ENCODE assay signal across 2 cellular contexts in the genomic region with DNA sequence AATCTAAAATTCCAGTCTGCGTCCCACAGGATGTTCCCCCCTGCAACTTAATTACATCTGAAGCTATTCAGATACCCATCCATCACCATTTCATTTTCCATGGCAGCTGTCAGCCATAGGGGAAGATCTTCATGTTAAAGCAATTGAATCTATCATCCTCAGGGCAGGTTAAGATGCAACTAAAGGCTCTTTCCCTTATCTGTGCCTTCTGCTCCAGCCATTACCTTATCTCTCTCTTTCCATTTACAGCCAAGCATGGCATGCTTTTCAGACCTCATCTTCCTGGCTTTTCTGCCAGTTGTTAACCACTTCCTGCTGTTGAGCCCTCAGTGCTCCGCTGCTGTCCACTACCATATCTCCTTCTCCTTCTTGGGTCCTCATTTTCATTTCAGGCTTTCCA.
A peak's percentile ranks its signal among the peaks of the same experiment; 100 is the strongest.
TF ChIP-seq lines count a peak whose summit lies in the region.

No MANE protein-coding gene starts in this region.

TF ChIP-seq in SK-N-SH, 30 proteins besides CTCF, POLR2A, EP300 and RAD21:
- TF ChIP-seq FOXJ3 (CRISPR knock-in tag; IDR thresholded peaks at IDR 0.05) (peak; percentile 76; the same call in 1 of the 2 replicates), TCF12 (IDR thresholded peaks at IDR 0.05) (peak; percentile 40; the same call in 1 of the 2 replicates), NRF1 (IDR thresholded peaks at IDR 0.05; ENCODE audit: low read depth, low read length) (no peak), TEAD4 (IDR thresholded peaks at IDR 0.05; ENCODE audit: borderline replicate concordance, insufficient read depth) (0 out of 2 replicates have a peak, but pooled peaks have one; percentile 11), RXRA (IDR thresholded peaks at IDR 0.05; ENCODE audit: borderline replicate concordance, low read depth) (no peak), NFIC (IDR thresholded peaks at IDR 0.05; ENCODE audit: borderline replicate concordance) (no peak), GATA2 (CRISPR knock-in tag; IDR thresholded peaks at IDR 0.05) (peak; percentile 97), SMC3 (IDR thresholded peaks at IDR 0.05; ENCODE audit: low read depth, low read length) (no peak; the same call in 1 of the 2 replicates), RCOR1 (IDR thresholded peaks at IDR 0.05; ENCODE audit: low read length) (peak; percentile 94; the same call in 1 of the 2 replicates), CHD2 (IDR thresholded peaks at IDR 0.05; ENCODE audit: low read length, partially characterized antibody) (peak; percentile 77), JUND (IDR thresholded peaks at IDR 0.05) (no peak), PBX3 (IDR thresholded peaks at IDR 0.05) (peak; percentile 14; the same call in 1 of the 2 replicates), MXI1 (IDR thresholded peaks at IDR 0.05; ENCODE audit: low read depth, low read length) (peak; percentile 30; the same call in 1 of the 2 replicates), GABPA (IDR thresholded peaks at IDR 0.05; ENCODE audit: low read depth) (no peak), FOSL2 (IDR thresholded peaks at IDR 0.05; ENCODE audit: borderline replicate concordance, low read depth) (no peak), TAF1 (IDR thresholded peaks at IDR 0.05; ENCODE audit: borderline replicate concordance, low read depth, low read length) (no peak)
- TF ChIP-seq, protein P1, sequence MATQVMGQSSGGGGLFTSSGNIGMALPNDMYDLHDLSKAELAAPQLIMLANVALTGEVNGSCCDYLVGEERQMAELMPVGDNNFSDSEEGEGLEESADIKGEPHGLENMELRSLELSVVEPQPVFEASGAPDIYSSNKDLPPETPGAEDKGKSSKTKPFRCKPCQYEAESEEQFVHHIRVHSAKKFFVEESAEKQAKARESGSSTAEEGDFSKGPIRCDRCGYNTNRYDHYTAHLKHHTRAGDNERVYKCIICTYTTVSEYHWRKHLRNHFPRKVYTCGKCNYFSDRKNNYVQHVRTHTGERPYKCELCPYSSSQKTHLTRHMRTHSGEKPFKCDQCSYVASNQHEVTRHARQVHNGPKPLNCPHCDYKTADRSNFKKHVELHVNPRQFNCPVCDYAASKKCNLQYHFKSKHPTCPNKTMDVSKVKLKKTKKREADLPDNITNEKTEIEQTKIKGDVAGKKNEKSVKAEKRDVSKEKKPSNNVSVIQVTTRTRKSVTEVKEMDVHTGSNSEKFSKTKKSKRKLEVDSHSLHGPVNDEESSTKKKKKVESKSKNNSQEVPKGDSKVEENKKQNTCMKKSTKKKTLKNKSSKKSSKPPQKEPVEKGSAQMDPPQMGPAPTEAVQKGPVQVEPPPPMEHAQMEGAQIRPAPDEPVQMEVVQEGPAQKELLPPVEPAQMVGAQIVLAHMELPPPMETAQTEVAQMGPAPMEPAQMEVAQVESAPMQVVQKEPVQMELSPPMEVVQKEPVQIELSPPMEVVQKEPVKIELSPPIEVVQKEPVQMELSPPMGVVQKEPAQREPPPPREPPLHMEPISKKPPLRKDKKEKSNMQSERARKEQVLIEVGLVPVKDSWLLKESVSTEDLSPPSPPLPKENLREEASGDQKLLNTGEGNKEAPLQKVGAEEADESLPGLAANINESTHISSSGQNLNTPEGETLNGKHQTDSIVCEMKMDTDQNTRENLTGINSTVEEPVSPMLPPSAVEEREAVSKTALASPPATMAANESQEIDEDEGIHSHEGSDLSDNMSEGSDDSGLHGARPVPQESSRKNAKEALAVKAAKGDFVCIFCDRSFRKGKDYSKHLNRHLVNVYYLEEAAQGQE (IDR thresholded peaks at IDR 0.05; ENCODE audit: low read depth, low read length): no peak
TF ChIP-seq in SK-N-SH: peak in this region for 8.

TF ChIP-seq in WTC11, 78 proteins besides CTCF, POLR2A, EP300 and RAD21:
- no peak for TF ChIP-seq JUN (CRISPR knock-in tag; IDR thresholded peaks at IDR 0.05)
- TF ChIP-seq ZNF121 (CRISPR knock-in tag; IDR thresholded peaks at IDR 0.05): no peak
- TF ChIP-seq, protein P2, sequence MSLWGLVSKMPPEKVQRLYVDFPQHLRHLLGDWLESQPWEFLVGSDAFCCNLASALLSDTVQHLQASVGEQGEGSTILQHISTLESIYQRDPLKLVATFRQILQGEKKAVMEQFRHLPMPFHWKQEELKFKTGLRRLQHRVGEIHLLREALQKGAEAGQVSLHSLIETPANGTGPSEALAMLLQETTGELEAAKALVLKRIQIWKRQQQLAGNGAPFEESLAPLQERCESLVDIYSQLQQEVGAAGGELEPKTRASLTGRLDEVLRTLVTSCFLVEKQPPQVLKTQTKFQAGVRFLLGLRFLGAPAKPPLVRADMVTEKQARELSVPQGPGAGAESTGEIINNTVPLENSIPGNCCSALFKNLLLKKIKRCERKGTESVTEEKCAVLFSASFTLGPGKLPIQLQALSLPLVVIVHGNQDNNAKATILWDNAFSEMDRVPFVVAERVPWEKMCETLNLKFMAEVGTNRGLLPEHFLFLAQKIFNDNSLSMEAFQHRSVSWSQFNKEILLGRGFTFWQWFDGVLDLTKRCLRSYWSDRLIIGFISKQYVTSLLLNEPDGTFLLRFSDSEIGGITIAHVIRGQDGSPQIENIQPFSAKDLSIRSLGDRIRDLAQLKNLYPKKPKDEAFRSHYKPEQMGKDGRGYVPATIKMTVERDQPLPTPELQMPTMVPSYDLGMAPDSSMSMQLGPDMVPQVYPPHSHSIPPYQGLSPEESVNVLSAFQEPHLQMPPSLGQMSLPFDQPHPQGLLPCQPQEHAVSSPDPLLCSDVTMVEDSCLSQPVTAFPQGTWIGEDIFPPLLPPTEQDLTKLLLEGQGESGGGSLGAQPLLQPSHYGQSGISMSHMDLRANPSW (CRISPR knock-in tag; conservative IDR thresholded peaks at IDR 0.05; ENCODE audit: low read depth): no peak
- TF ChIP-seq ZNF219 (CRISPR knock-in tag; IDR thresholded peaks at IDR 0.05; ENCODE audit: borderline replicate concordance): no peak
- no peak for TF ChIP-seq AFF4 (CRISPR knock-in tag; IDR thresholded peaks at IDR 0.05; ENCODE audit: borderline replicate concordance)
- TF ChIP-seq NFATC4 (CRISPR knock-in tag; IDR thresholded peaks at IDR 0.05): no peak
- TF ChIP-seq, protein P3, sequence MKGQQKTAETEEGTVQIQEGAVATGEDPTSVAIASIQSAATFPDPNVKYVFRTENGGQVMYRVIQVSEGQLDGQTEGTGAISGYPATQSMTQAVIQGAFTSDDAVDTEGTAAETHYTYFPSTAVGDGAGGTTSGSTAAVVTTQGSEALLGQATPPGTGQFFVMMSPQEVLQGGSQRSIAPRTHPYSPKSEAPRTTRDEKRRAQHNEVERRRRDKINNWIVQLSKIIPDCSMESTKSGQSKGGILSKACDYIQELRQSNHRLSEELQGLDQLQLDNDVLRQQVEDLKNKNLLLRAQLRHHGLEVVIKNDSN (CRISPR knock-in tag; IDR thresholded peaks at IDR 0.05): no peak
- no peak for TF ChIP-seq SOX15 (CRISPR knock-in tag; IDR thresholded peaks at IDR 0.05)
- TF ChIP-seq EMX1 (CRISPR knock-in tag; IDR thresholded peaks at IDR 0.05): no peak
- no peak for TF ChIP-seq HMGA2 (CRISPR knock-in tag; IDR thresholded peaks at IDR 0.05)
- TF ChIP-seq, protein P4, sequence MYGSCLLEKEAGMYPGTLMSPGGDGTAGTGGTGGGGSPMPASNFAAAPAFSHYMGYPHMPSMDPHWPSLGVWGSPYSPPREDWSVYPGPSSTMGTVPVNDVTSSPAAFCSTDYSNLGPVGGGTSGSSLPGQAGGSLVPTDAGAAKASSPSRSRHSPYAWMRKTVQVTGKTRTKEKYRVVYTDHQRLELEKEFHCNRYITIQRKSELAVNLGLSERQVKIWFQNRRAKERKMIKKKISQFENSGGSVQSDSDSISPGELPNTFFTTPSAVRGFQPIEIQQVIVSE (CRISPR knock-in tag; IDR thresholded peaks at IDR 0.05; ENCODE audit: borderline replicate concordance): no peak
- no peak for TF ChIP-seq GRHL2 (CRISPR knock-in tag; IDR thresholded peaks at IDR 0.05; ENCODE audit: insufficient replicate concordance, severe bottlenecking)
- no peak for TF ChIP-seq RORB (CRISPR knock-in tag; IDR thresholded peaks at IDR 0.05)
- no peak for TF ChIP-seq SMAD3 (CRISPR knock-in tag; IDR thresholded peaks at IDR 0.05; ENCODE audit: borderline replicate concordance)
- TF ChIP-seq FOXK1 (CRISPR knock-in tag; IDR thresholded peaks at IDR 0.05): no peak
- no peak for TF ChIP-seq TEAD4 (CRISPR knock-in tag; IDR thresholded peaks at IDR 0.05)
- no peak for TF ChIP-seq ESRRA (CRISPR knock-in tag; IDR thresholded peaks at IDR 0.05; ENCODE audit: borderline replicate concordance)
TF ChIP-seq in WTC11: peak in this region for 0.
